8 cellular contexts compared by ENCODE assay signal in the genomic region with DNA sequence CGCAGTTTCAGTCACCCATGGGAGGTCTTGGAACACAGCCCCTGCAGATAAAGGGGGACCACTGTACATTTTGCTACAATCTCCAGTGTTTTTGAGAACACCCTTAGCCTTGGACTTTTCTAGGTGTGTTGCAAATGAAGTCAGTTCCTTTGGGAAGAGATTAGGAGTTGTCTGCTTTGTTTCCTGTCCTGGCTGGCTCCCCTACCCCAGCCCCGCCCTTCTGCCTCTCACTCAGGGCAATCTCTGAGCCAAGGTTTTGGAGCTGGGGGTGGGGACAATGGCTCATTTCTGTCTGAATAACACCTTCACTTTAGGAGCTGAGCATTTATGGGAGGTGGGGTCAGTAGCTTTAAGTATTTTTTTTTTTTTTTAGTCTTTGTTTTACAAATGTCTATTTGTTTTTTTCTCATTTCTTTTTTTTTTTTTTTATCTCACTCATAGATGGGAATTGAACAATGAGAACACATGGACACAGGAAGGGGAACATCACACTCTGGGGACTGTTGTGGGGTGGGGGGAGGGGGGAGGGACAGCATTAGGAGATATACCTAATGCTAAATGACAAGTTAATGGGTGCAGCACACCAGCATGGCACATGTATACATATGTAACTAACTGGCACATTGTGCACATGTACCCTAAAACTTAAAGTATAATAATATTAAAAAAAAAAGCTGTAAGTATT. TPM values are rescaled to one million over a fixed set of nuclear protein-coding genes. Genes with fewer than 3 reads are reported as not detected.
DNase-seq lines count a peak whose midpoint lies in the region; ATAC-seq and TF ChIP-seq lines count a peak whose summit lies in the region.
"Not testable (repeated sequence)": the region's sequence is repeated elsewhere in the genome, so short reads cannot be mapped to it uniquely, and the experiment has no call there.

No MANE protein-coding gene starts in this region.

- H3K27ac ChIP-seq in GM23338 (ENCODE audit: low read depth); upper lobe of right lung: not testable (repeated sequence)

- not testable (repeated sequence) for H3F3A ChIP-seq in GM23338 (replicated peaks; ENCODE audit: low read depth)

- not testable (repeated sequence) for H3K4me1 Mint-ChIP-seq in GM23338; central memory CD8-positive, alpha-beta T cell; neural crest cell
- H3K4me1 Mint-ChIP-seq in T-helper 2 cell treated with Interferon-gamma antibody and Interleukin-4, amounts not matched to agents 5 μg/mL and 100 μg/mL, for 36 hours (ENCODE audit: low read depth) = peaks cover 11% of the 10 kb centered on the region

- H3K9me3 Mint-ChIP-seq in GM23338; T-helper 2 cell treated with Interferon-gamma antibody and Interleukin-4, amounts not matched to agents 5 μg/mL and 100 μg/mL, for 36 hours; central memory CD8-positive, alpha-beta T cell; neural crest cell: not testable (repeated sequence)

- H3K27ac Mint-ChIP-seq in GM23338 (peak overlapping the region; percentile 89; the same call in 1 of the 2 replicates), neural crest cell (ENCODE audit: unreplicated experiment) (peak overlapping the region; percentile 12)
- peak overlapping the region; percentile 26 for H3K27ac Mint-ChIP-seq in T-helper 2 cell treated with Interferon-gamma antibody and Interleukin-4, amounts not matched to agents 5 μg/mL and 100 μg/mL, for 36 hours
- peak overlapping the region; percentile 46 for H3K27ac Mint-ChIP-seq in central memory CD8-positive, alpha-beta T cell (ENCODE audit: low read depth)

- H3K4me3 ChIP-seq in GM23338, upper lobe of right lung: not testable (repeated sequence)

- peak overlapping the region; percentile 43; the same call in 1 of the 3 replicates for H3K4me3 Mint-ChIP-seq in GM23338
- not testable (repeated sequence) for H3K4me3 Mint-ChIP-seq in T-helper 2 cell treated with Interferon-gamma antibody and Interleukin-4, amounts not matched to agents 5 μg/mL and 100 μg/mL, for 36 hours; central memory CD8-positive, alpha-beta T cell; neural crest cell

- not testable (repeated sequence) for H3K9me2 ChIP-seq in GM23338 (ENCODE audit: insufficient read depth)

- intact Hi-C loops in upper lobe of right lung (cut with DNase I) = not testable (repeated sequence)

- H3K4me2 ChIP-seq in GM23338 = peak overlapping the region; percentile 31

- peak; percentile 77 for ATAC-seq in GM23338
- ATAC-seq in central memory CD8-positive, alpha-beta T cell (replicated peaks; ENCODE audit: extremely low read depth, poor library complexity, severe bottlenecking) = not testable (repeated sequence)
- peak; percentile 85 for ATAC-seq in upper lobe of right lung

- not testable (repeated sequence) for H4K20me1 ChIP-seq in GM23338 (replicated peaks; ENCODE audit: insufficient read depth)

- not testable (repeated sequence) for H3K79me2 ChIP-seq in GM23338 (replicated peaks; ENCODE audit: insufficient read depth)

- H3K9me3 ChIP-seq in upper lobe of right lung = not testable (repeated sequence)

- not testable (repeated sequence) for H3K27me3 Mint-ChIP-seq in GM23338 (ENCODE audit: insufficient read depth, low read depth, poor library complexity); T-helper 2 cell treated with Interferon-gamma antibody and Interleukin-4, amounts not matched to agents 5 μg/mL and 100 μg/mL, for 36 hours (ENCODE audit: low read depth); central memory CD8-positive, alpha-beta T cell; neural crest cell (ENCODE audit: low read depth)

- H3K27me3 ChIP-seq in GM23338 (ENCODE audit: insufficient read depth); upper lobe of right lung: not testable (repeated sequence)

- H2AFZ ChIP-seq in GM23338 = not testable (repeated sequence)

- TF ChIP-seq CTCF in GM23338 (conservative IDR thresholded peaks at IDR 0.05; ENCODE audit: low read depth in 2 of 2); neural crest cell (conservative IDR thresholded peaks at IDR 0.05); upper lobe of right lung (IDR thresholded peaks at IDR 0.05): not testable (repeated sequence)

- DNase-seq in GM23338 (ENCODE audit: low spot score) (peak; percentile 44), M059J (ENCODE audit: low read depth) (peak; percentile 17), glomerular visceral epithelial cell (ENCODE audit: extremely low spot score) (peak; percentile 5), islet precursor cell (peak; percentile 79)
- not testable (repeated sequence) for DNase-seq in T-helper 2 cell treated with Interferon-gamma antibody and Interleukin-4, amounts not matched to agents 5 μg/mL and 100 μg/mL, for 36 hours (ENCODE audit: low spot score); central memory CD8-positive, alpha-beta T cell (ENCODE audit: low spot score in 2 of 2); neural crest cell (ENCODE audit: low read depth, low spot score); upper lobe of right lung

- H3K4me1 ChIP-seq in GM23338 (ENCODE audit: insufficient read depth) = peaks cover 18% of the 10 kb centered on the region
- not testable (repeated sequence) for H3K4me1 ChIP-seq in upper lobe of right lung

- H3K36me3 Mint-ChIP-seq in GM23338 (ENCODE audit: low read depth) = peaks cover 16% of the 10 kb centered on the region
- peaks cover 29% of the 10 kb centered on the region for H3K36me3 Mint-ChIP-seq in T-helper 2 cell treated with Interferon-gamma antibody and Interleukin-4, amounts not matched to agents 5 μg/mL and 100 μg/mL, for 36 hours (ENCODE audit: low read depth)
- H3K36me3 Mint-ChIP-seq in central memory CD8-positive, alpha-beta T cell (ENCODE audit: insufficient read depth) = peaks cover 36% of the 10 kb centered on the region
- H3K36me3 Mint-ChIP-seq in neural crest cell (ENCODE audit: low read depth) = not testable (repeated sequence)

- H3K36me3 ChIP-seq in GM23338 (ENCODE audit: insufficient read depth) = not testable (repeated sequence)
- peaks cover 52% of the 10 kb centered on the region for H3K36me3 ChIP-seq in upper lobe of right lung

RNA-seq across cellular contexts. Expression of gene FAM177A1, which starts 15.2 kb away (rescaled TPM):
- total RNA-seq in GM23338 (2014; rRNA removed; shearing (Covaris generic)) = 21.0 and 22.8 TPM in 2 replicates
- 72.5 and 74.9 TPM in 2 replicates for polyA plus RNA-seq in GM23338 (2016; fragmentation: Nextera tagmentation; extraction: Ambion mirVana)
- total RNA-seq in M059J (2014; rRNA removed; shearing (Covaris generic)) = 40.6 and 49.9 TPM in 2 replicates
- total RNA-seq in neural crest cell = 27.4 and 28.0 TPM in 2 replicates
- total RNA-seq in upper lobe of right lung = 117 TPM

Comparison
In these comparisons a context has a peak if more than half of its experiments do, and no peak if none do; other contexts are left out.
1. H3K27ac Mint-ChIP-seq: peak in every context shown above with its lines; median percentile 89 in GM23338; 46 in central memory CD8-positive, alpha-beta T cell; 26 in T-helper 2 cell treated with Interferon-gamma antibody and Interleukin-4, amounts not matched to agents 5 μg/mL and 100 μg/mL, for 36 hours; 12 in neural crest cell.